In genomic region chr14:58769766-58770165, GRCh38 we compare ENCODE assay signal across 30 cellular contexts.
"Had no signal": no experiment of that assay in that cellular context is flagged by ENCODE, and none has a peak within 500 bp of the region (broad histone marks: within the 10 kb centered on the region; RNA-seq: fewer than 3 reads in every experiment).

No MANE protein-coding gene starts in this region.

- H3K4me3 Mint-ChIP-seq: activated B cell treated with CpG ODN at 0.5 μM for 24 hours; activated CD4-positive, alpha-beta memory T cell treated with anti-CD3 and anti-CD28 coated beads for 36 hours; activated CD8-positive, alpha-beta memory T cell treated with anti-CD3 and anti-CD28 coated beads, Interleukin-2, amount 10 ng/mL, durations not matched to agents 7 days and 5 days; activated CD8-positive, alpha-beta T cell treated with anti-CD3 and anti-CD28 coated beads, Interleukin-2, amount 10 ng/mL, durations not matched to agents 7 days and 5 days; activated naive CD4-positive, alpha-beta T cell treated with anti-CD3 and anti-CD28 coated beads for 36 hours; activated naive CD8-positive, alpha-beta T cell treated with anti-CD3 and anti-CD28 coated beads, Interleukin-2, amount 10 ng/mL, durations not matched to agents 7 days and 5 days; activated T-helper 1 cell treated with anti-CD3 and anti-CD28 coated beads, Interleukin-12 subunit alpha, Interleukin-12 subunit beta, Interleukin-2, Interleukin-4 antibody, amounts not matched to agents 30 ng/mL and 10 ng/mL and 1 ng/mL, durations not matched to agents 14 hours and 24 hours and 36 hours; brain; central memory CD8-positive, alpha-beta T cell; dendritic cell treated with granulocyte-macrophage colony-stimulating factor and Interleukin-4, amounts not matched to agents 40 ng/mL and 50 ng/mL, for 4 days; endodermal cell; T-helper 1 cell treated with Interleukin-12 subunit alpha and Interleukin-12 subunit beta and Interleukin-4 antibody, amounts not matched to agents 30 μg/mL and 1 μg/mL, for 36 hours had no signal

- H3K27ac Mint-ChIP-seq: activated B cell treated with CpG ODN at 0.5 μM for 24 hours; activated CD4-positive, alpha-beta memory T cell treated with anti-CD3 and anti-CD28 coated beads for 36 hours; activated CD8-positive, alpha-beta memory T cell treated with anti-CD3 and anti-CD28 coated beads, Interleukin-2, amount 10 ng/mL, durations not matched to agents 7 days and 5 days; activated CD8-positive, alpha-beta T cell treated with anti-CD3 and anti-CD28 coated beads, Interleukin-2, amount 10 ng/mL, durations not matched to agents 7 days and 5 days; activated naive CD4-positive, alpha-beta T cell treated with anti-CD3 and anti-CD28 coated beads for 36 hours; activated naive CD4-positive, alpha-beta T cell treated with anti-CD3 and anti-CD28 coated beads, Interleukin-2, amount 50 U/mL, for 72 hours; activated naive CD8-positive, alpha-beta T cell treated with anti-CD3 and anti-CD28 coated beads, Interleukin-2, amount 10 ng/mL, durations not matched to agents 7 days and 5 days; activated T-helper 1 cell treated with anti-CD3 and anti-CD28 coated beads, Interleukin-12 subunit alpha, Interleukin-12 subunit beta, Interleukin-2, Interleukin-4 antibody, amounts not matched to agents 30 ng/mL and 10 ng/mL and 1 ng/mL, durations not matched to agents 14 hours and 24 hours and 36 hours; activated T-helper 2 cell treated with anti-CD3 and anti-CD28 coated beads, Interferon-gamma antibody, Interleukin-2, Interleukin-4, amounts not matched to agents 10 μg/mL and 5 μg/mL and 100 μg/mL, durations not matched to agents 14 hours and 24 hours and 36 hours; dendritic cell treated with granulocyte-macrophage colony-stimulating factor and Interleukin-4, amounts not matched to agents 40 ng/mL and 50 ng/mL, for 4 days; endodermal cell; T-helper 1 cell treated with Interleukin-12 subunit alpha and Interleukin-12 subunit beta and Interleukin-4 antibody, amounts not matched to agents 30 μg/mL and 1 μg/mL, for 36 hours had no signal

- H3K4me3 ChIP-seq: ascending aorta, breast epithelium, coronary artery, dorsolateral prefrontal cortex had no signal

- H3K4me1 ChIP-seq: ascending aorta, breast epithelium had no signal

- H3K27me3 ChIP-seq: ascending aorta, breast epithelium, dorsolateral prefrontal cortex had no signal

- DNase-seq: activated B cell treated with CpG ODN at 0.5 μM for 24 hours; activated CD4-positive, alpha-beta memory T cell treated with anti-CD3 and anti-CD28 coated beads for 36 hours; activated CD4-positive, alpha-beta T cell treated with anti-CD3 and anti-CD28 coated beads for 48 hours; activated CD8-positive, alpha-beta memory T cell treated with anti-CD3 and anti-CD28 coated beads, Interleukin-2, amount 10 ng/mL, durations not matched to agents 7 days and 5 days; activated CD8-positive, alpha-beta memory T cell treated with anti-CD3 and anti-CD28 coated beads, Interleukin-2, amount 50 U/mL, for 4 hours; activated CD8-positive, alpha-beta T cell treated with anti-CD3 and anti-CD28 coated beads, Interleukin-2, amount 10 ng/mL, durations not matched to agents 7 days and 5 days; activated effector memory CD4-positive, alpha-beta T cell treated with anti-CD3 and anti-CD28 coated beads, Interleukin-2, amount 50 U/mL, for 16 hours; activated naive CD4-positive, alpha-beta T cell treated with anti-CD3 and anti-CD28 coated beads for 36 hours; activated naive CD8-positive, alpha-beta T cell treated with anti-CD3 and anti-CD28 coated beads, Interleukin-2, amount 10 ng/mL, durations not matched to agents 7 days and 5 days; activated T-cell treated with anti-CD3 and anti-CD28 coated beads, Interleukin-2, amount 50 U/mL, for 1 hour; activated T-cell treated with anti-CD3 and anti-CD28 coated beads, Interleukin-2, amount 50 U/mL, for 48 hours; effector memory CD4-positive, alpha-beta T cell; foreskin fibroblast; head of caudate nucleus; T-helper 9 cell; WERI-Rb-1 had no signal

- H3K36me3 ChIP-seq: ascending aorta, breast epithelium, WERI-Rb-1 had no signal

- H3K27me3 Mint-ChIP-seq: activated B cell treated with CpG ODN at 0.5 μM for 24 hours; activated naive CD8-positive, alpha-beta T cell treated with anti-CD3 and anti-CD28 coated beads, Interleukin-2, amount 10 ng/mL, durations not matched to agents 7 days and 5 days; dendritic cell treated with granulocyte-macrophage colony-stimulating factor and Interleukin-4, amounts not matched to agents 40 ng/mL and 50 ng/mL, for 4 days had no signal

- H3K9me3 Mint-ChIP-seq: activated B cell treated with CpG ODN at 0.5 μM for 24 hours; activated CD4-positive, alpha-beta memory T cell treated with anti-CD3 and anti-CD28 coated beads for 36 hours; activated naive CD4-positive, alpha-beta T cell treated with anti-CD3 and anti-CD28 coated beads for 36 hours; activated naive CD4-positive, alpha-beta T cell treated with anti-CD3 and anti-CD28 coated beads, Interleukin-2, amount 50 U/mL, for 72 hours; activated naive CD8-positive, alpha-beta T cell treated with anti-CD3 and anti-CD28 coated beads, Interleukin-2, amount 10 ng/mL, durations not matched to agents 7 days and 5 days; activated T-helper 1 cell treated with anti-CD3 and anti-CD28 coated beads, Interleukin-12 subunit alpha, Interleukin-12 subunit beta, Interleukin-2, Interleukin-4 antibody, amounts not matched to agents 30 ng/mL and 10 ng/mL and 1 ng/mL, durations not matched to agents 14 hours and 24 hours and 36 hours; activated T-helper 2 cell treated with anti-CD3 and anti-CD28 coated beads, Interferon-gamma antibody, Interleukin-2, Interleukin-4, amounts not matched to agents 10 μg/mL and 5 μg/mL and 100 μg/mL, durations not matched to agents 14 hours and 24 hours and 36 hours; central memory CD8-positive, alpha-beta T cell; dendritic cell treated with granulocyte-macrophage colony-stimulating factor and Interleukin-4, amounts not matched to agents 40 ng/mL and 50 ng/mL, for 4 days; endodermal cell; T-helper 1 cell treated with Interleukin-12 subunit alpha and Interleukin-12 subunit beta and Interleukin-4 antibody, amounts not matched to agents 30 μg/mL and 1 μg/mL, for 36 hours had no signal

- ATAC-seq: activated CD4-positive, CD25-positive, alpha-beta regulatory T cell treated with anti-CD3 and anti-CD28 coated beads, Interleukin-2, amount 50 U/mL, for 24 hours; activated CD8-positive, alpha-beta memory T cell treated with anti-CD3 and anti-CD28 coated beads, Interleukin-2, amount 10 ng/mL, durations not matched to agents 7 days and 5 days; activated CD8-positive, alpha-beta T cell treated with anti-CD3 and anti-CD28 coated beads, Interleukin-2, amount 10 ng/mL, durations not matched to agents 7 days and 5 days; activated naive CD4-positive, alpha-beta T cell treated with anti-CD3 and anti-CD28 coated beads, Interleukin-2, amount 50 U/mL, for 72 hours; esophagus mucosa had no signal

- H3K4me1 Mint-ChIP-seq: activated B cell treated with CpG ODN at 0.5 μM for 24 hours; activated CD8-positive, alpha-beta memory T cell treated with anti-CD3 and anti-CD28 coated beads, Interleukin-2, amount 10 ng/mL, durations not matched to agents 7 days and 5 days; activated naive CD8-positive, alpha-beta T cell treated with anti-CD3 and anti-CD28 coated beads, Interleukin-2, amount 10 ng/mL, durations not matched to agents 7 days and 5 days; central memory CD8-positive, alpha-beta T cell had no signal

- H3K36me3 Mint-ChIP-seq: activated CD4-positive, alpha-beta memory T cell treated with anti-CD3 and anti-CD28 coated beads for 36 hours; activated CD8-positive, alpha-beta memory T cell treated with anti-CD3 and anti-CD28 coated beads, Interleukin-2, amount 10 ng/mL, durations not matched to agents 7 days and 5 days; activated naive CD4-positive, alpha-beta T cell treated with anti-CD3 and anti-CD28 coated beads, Interleukin-2, amount 50 U/mL, for 72 hours; activated naive CD8-positive, alpha-beta T cell treated with anti-CD3 and anti-CD28 coated beads, Interleukin-2, amount 10 ng/mL, durations not matched to agents 7 days and 5 days; brain had no signal

- H3K9me3 ChIP-seq: ascending aorta, breast epithelium had no signal

- H3K27ac ChIP-seq: ascending aorta, breast epithelium, coronary artery, WERI-Rb-1 had no signal
